Comparison of ENCODE assay signal across 8 cellular contexts in genomic region chr11:33699515-33700424, GRCh38. TPM values are rescaled to one million over a fixed set of nuclear protein-coding genes. Genes with fewer than 3 reads are reported as not detected.
DNase-seq lines count a peak whose midpoint lies in the region; ATAC-seq, FAIRE-seq and TF ChIP-seq lines count a peak whose summit lies in the region.

No MANE protein-coding gene starts in this region.

- H3K4me1 ChIP-seq in effector memory CD4-positive, alpha-beta T cell (ENCODE audit: control insufficient read depth, insufficient read depth, low read length, poor library complexity, severe bottlenecking), result peaks cover 12% of the 10 kb centered on the region

- no peak for FAIRE-seq in D721Med (lab: Jason Lieb, UNC)

- H3K9me3 Mint-ChIP-seq in naive thymus-derived CD8-positive, alpha-beta T cell, result no peaks in the 10 kb centered on the region

- no peaks in the 10 kb centered on the region for H3K36me3 Mint-ChIP-seq in naive thymus-derived CD8-positive, alpha-beta T cell

- H3K27me3 ChIP-seq in BJ (ENCODE audit: control insufficient read depth, insufficient read depth, low read length), result no peaks in the 10 kb centered on the region
- no peaks in the 10 kb centered on the region for H3K27me3 ChIP-seq in MG63
- H3K27me3 ChIP-seq in effector memory CD4-positive, alpha-beta T cell (replicated peaks; ENCODE audit: control insufficient read depth, insufficient read depth, low read length, poor library complexity, severe bottlenecking), result no peaks in the 10 kb centered on the region

- H3K4me3 Mint-ChIP-seq in naive thymus-derived CD8-positive, alpha-beta T cell, result peak overlapping the region; percentile 64 to 87 (median 77)

- TF ChIP-seq CTCF in BJ (IDR thresholded peaks at IDR 0.05; ENCODE audit: insufficient read depth, low read depth, low read length) (no peak), D721Med (IDR thresholded peaks at IDR 0.05; ENCODE audit: insufficient read depth, missing control alignments) (no peak)

- CTCF ChIA-PET in BJ (lab: Yijun Ruan, JAX), result interaction anchor here (0.5 to 1.6 kb wide), 5 partner anchors 11 to 129 kb away, joined by 3 to 5 read pairs (median 3); no protein-coding TSS in a partner anchor

- H3K27ac Mint-ChIP-seq in naive thymus-derived CD8-positive, alpha-beta T cell, result peak overlapping the region in 6 of 10 donors; percentile 20 to 81 (median 40)

- peaks cover 0 to 10% (median 0%) of the 10 kb centered on the region in 5 donors for H3K27me3 Mint-ChIP-seq in naive thymus-derived CD8-positive, alpha-beta T cell

- no peak for ATAC-seq in naive thymus-derived CD8-positive, alpha-beta T cell
- ATAC-seq in GM19397 (IDR thresholded peaks at IDR 0.05; ENCODE audit: unreplicated experiment), result no peak

- peaks cover 18 to 30% (median 20%) of the 10 kb centered on the region in 4 donors for H3K4me1 Mint-ChIP-seq in naive thymus-derived CD8-positive, alpha-beta T cell

- H3K4me3 ChIP-seq in BJ (ENCODE audit: low read depth, low read length) (peak overlapping the region; percentile 51), MG63 (peak overlapping the region; percentile 52)
- H3K4me3 ChIP-seq in effector memory CD4-positive, alpha-beta T cell (ENCODE audit: insufficient read depth, low read depth, low read length, poor library complexity, severe bottlenecking), result peak overlapping the region; percentile 63

- no peaks in the 10 kb centered on the region for H3K36me3 ChIP-seq in BJ (ENCODE audit: control insufficient read depth, insufficient read depth, low read length)
- H3K36me3 ChIP-seq in MG63, result peaks cover 11% of the 10 kb centered on the region
- no peaks in the 10 kb centered on the region for H3K36me3 ChIP-seq in effector memory CD4-positive, alpha-beta T cell (ENCODE audit: control insufficient read depth, insufficient read depth, low read length)

- DNase-seq in BJ (ENCODE audit: low read depth), result no peak
- no peak for DNase-seq in MG63
- no peak for DNase-seq in effector memory CD4-positive, alpha-beta T cell
- DNase-seq in naive thymus-derived CD8-positive, alpha-beta T cell, result peak in 1 of 10 donors; percentile 6
- DNase-seq in ecto neural progenitor cell (ENCODE audit: low spot score), result no peak
- DNase-seq in D721Med (ENCODE audit: insufficient read length, low spot score), result no peak
- no peak for DNase-seq in iPS-NIHi11 (ENCODE audit: low spot score)

- H3K9me3 ChIP-seq in MG63, result no peaks in the 10 kb centered on the region
- no peaks in the 10 kb centered on the region for H3K9me3 ChIP-seq in effector memory CD4-positive, alpha-beta T cell (ENCODE audit: control insufficient read depth, low read length)

- no peak overlapping the region for H3K27ac ChIP-seq in effector memory CD4-positive, alpha-beta T cell (ENCODE audit: insufficient read depth, low read length, poor library complexity, severe bottlenecking)

- POLR2A ChIA-PET in BJ (lab: Charles Lee), result no interaction called here
- POLR2A ChIA-PET in naive thymus-derived CD8-positive, alpha-beta T cell (lab: Charles Lee), result interaction anchor here (1.0 to 4.1 kb wide), 3 partner anchors 17 to 441 kb away, joined by 3 to 15 read pairs (median 3); partner anchors contain the start of gene CD59

RNA-seq across cellular contexts. Expression of gene C11orf91, which starts 0.9 kb away (rescaled TPM):
- polyA plus RNA-seq in BJ (2011; rRNA removed), result not detected in 2 replicates
- not detected in 2 replicates for polyA minus RNA-seq in BJ (2011; rRNA and poly(A)+ RNA removed)
- not detected in 2 replicates for total RNA-seq in MG63 (2014; rRNA removed; shearing (Covaris generic); ENCODE audit: low replicate concordance)
- under 1 TPM in 1 of 2 experiments, not detected in 1; 0.47 TPM for total RNA-seq in naive thymus-derived CD8-positive, alpha-beta T cell
- polyA plus RNA-seq in naive thymus-derived CD8-positive, alpha-beta T cell, result not detected

RNA-seq across cellular contexts. Expression of gene CD59, which starts 36.5 kb away (rescaled TPM):
- polyA plus RNA-seq in BJ (2011; rRNA removed), result 1,025 and 1,348 TPM in 2 replicates
- 365 and 446 TPM in 2 replicates for polyA minus RNA-seq in BJ (2011; rRNA and poly(A)+ RNA removed)
- total RNA-seq in MG63 (2014; rRNA removed; shearing (Covaris generic); ENCODE audit: low replicate concordance), result 360 and 394 TPM in 2 replicates
- 10 to 100 TPM; 59.0 to 66.8 TPM for total RNA-seq in naive thymus-derived CD8-positive, alpha-beta T cell
- polyA plus RNA-seq in naive thymus-derived CD8-positive, alpha-beta T cell, result 10 to 100 TPM; 36.2 to 53.7 (median 47.5) TPM
